ENCODE assay signal across 23 cellular contexts in genomic region chr14:99516156-99517045, GRCh38. TPM values are rescaled to one million over a fixed set of nuclear protein-coding genes. Genes with fewer than 3 reads are reported as not detected.
DNase-seq lines count a peak whose midpoint lies in the region; ATAC-seq, FAIRE-seq and TF ChIP-seq lines count a peak whose summit lies in the region.
"Had no signal": no experiment of that assay in that cellular context is flagged by ENCODE, and none has a peak within 500 bp of the region (broad histone marks: within the 10 kb centered on the region; RNA-seq: fewer than 3 reads in every experiment).

No MANE protein-coding gene starts in this region.

- WGBS in right cardiac atrium = 81% methylated on average over 24 of the region's 24 CpGs
- 79 to 80% methylated on average over 23 to 24 of the region's 24 CpGs for WGBS in aorta, 2 donors

- H3K4me1 ChIP-seq in right cardiac atrium (ENCODE audit: control insufficient read depth, insufficient read depth, low read length) (no peaks in the 10 kb centered on the region), astrocyte (ENCODE audit: insufficient read depth, low read length) (peaks cover 5% of the 10 kb centered on the region), aorta (ENCODE audit: control insufficient read depth in 1 of 2, insufficient read depth in 2 of 2, low read length in 2 of 2) (no peaks in the 10 kb centered on the region)
- H3K4me1 ChIP-seq: HAP-1 had no signal

- no peak overlapping the region for H3K4me3 ChIP-seq in right cardiac atrium (ENCODE audit: low read length)
- H3K4me3 ChIP-seq in astrocyte (ENCODE audit: insufficient read depth, low read depth, low read length) = no peak overlapping the region
- H3K4me3 ChIP-seq in aorta (ENCODE audit: low read length in 2 of 2) = no peak overlapping the region
- H3K4me3 ChIP-seq: HAP-1 had no signal

- ATAC-seq in right cardiac atrium = no peak
- no peak for ATAC-seq in Right ventricle myocardium superior (ENCODE audit: poor library complexity)
- no peak for ATAC-seq in memory B cell (ENCODE audit: low read depth)
- no peak for ATAC-seq in aorta (ENCODE audit: low FRiP score)
- ATAC-seq: stimulated activated naive CD8-positive, alpha-beta T cell treated with anti-CD3 and anti-CD28 coated beads, Interleukin-15, Interleukin-2, amounts not matched to agents 100 U/mL and 50 U/mL, for 24 hours had no signal

- H4K20me1 ChIP-seq in astrocyte (ENCODE audit: insufficient read depth, low read length) = peaks cover 19% of the 10 kb centered on the region

- intact Hi-C loops in right cardiac atrium (cut with DNase I) = loop anchor here in 1 of 4 donors (5.0 kb wide), 1 partner anchor 111 kb away; no protein-coding TSS in a partner anchor
- intact Hi-C loops in Right ventricle myocardium superior (cut with DNase I) = no loop called here
- intact Hi-C loops in aorta (cut with DNase I) = no loop called here

- H3K36me3 Mint-ChIP-seq in astrocyte (ENCODE audit: low read depth, unreplicated experiment) (peaks cover 2% of the 10 kb centered on the region), memory B cell (no peaks in the 10 kb centered on the region)

- H3K4me2 ChIP-seq in astrocyte (ENCODE audit: low read length) = no peak overlapping the region
- H3K4me2 ChIP-seq: KMS-11 had no signal

- H2AFZ ChIP-seq in astrocyte (ENCODE audit: low read depth, low read length) = no peak overlapping the region

- no peak for TF ChIP-seq CTCF in astrocyte (IDR thresholded peaks at IDR 0.05; ENCODE audit: insufficient read depth, low read depth, low read length)

- H3K79me2 ChIP-seq in astrocyte (ENCODE audit: insufficient read depth, low read length) = peaks cover 12% of the 10 kb centered on the region

- no peak for FAIRE-seq in astrocyte (lab: Jason Lieb, UNC)
- FAIRE-seq: colon, keratinocyte, urothelium cell line had no signal

- H3K4me3 Mint-ChIP-seq in astrocyte (ENCODE audit: unreplicated experiment) = no peak overlapping the region
- no peak overlapping the region for H3K4me3 Mint-ChIP-seq in memory B cell
- H3K4me3 Mint-ChIP-seq: mesothelial cell of epicardium had no signal

- H3K9me3 Mint-ChIP-seq in astrocyte (ENCODE audit: unreplicated experiment) (no peaks in the 10 kb centered on the region), memory B cell (no peaks in the 10 kb centered on the region)
- H3K9me3 Mint-ChIP-seq: mesothelial cell of epicardium had no signal

- no peaks in the 10 kb centered on the region for H3K27me3 ChIP-seq in right cardiac atrium (ENCODE audit: control insufficient read depth, insufficient read depth)
- H3K27me3 ChIP-seq in astrocyte (ENCODE audit: insufficient read depth, low read length) = no peaks in the 10 kb centered on the region
- H3K27me3 ChIP-seq in aorta (ENCODE audit: control insufficient read depth in 1 of 2, insufficient read depth in 2 of 2, low read length in 1 of 2) = no peaks in the 10 kb centered on the region

- no peak overlapping the region for H3K9ac ChIP-seq in astrocyte (ENCODE audit: low read length)
- H3K9ac ChIP-seq: KMS-11 had no signal

- H3K27ac Mint-ChIP-seq in astrocyte (ENCODE audit: unreplicated experiment) (peak overlapping the region; percentile 47), memory B cell (peak overlapping the region; percentile 45)
- H3K27ac Mint-ChIP-seq: mesothelial cell of epicardium had no signal

- peak; percentile 16 to 57 (median 45) for DNase-seq in right cardiac atrium
- DNase-seq in Right ventricle myocardium superior = no peak
- no peak for DNase-seq in astrocyte (ENCODE audit: low read depth)
- no peak for DNase-seq in memory B cell (ENCODE audit: low spot score in 2 of 2)
- DNase-seq in aorta = peak; percentile 48 to 72
- no peak for DNase-seq in stimulated activated CD8-positive, alpha-beta memory T cell treated with anti-CD3 and anti-CD28 coated beads, Interleukin-4, amount 100 ng/mL, for 48 hours
- no peak for DNase-seq in NCI-H2107 treated with DMSO at 0.1 percent for 48 hours (lab: John Stamatoyannopoulos, UW; ENCODE audit: unreplicated experiment)
- no peak for DNase-seq in NCI-H82 (lab: John Stamatoyannopoulos, UW)
- DNase-seq: activated CD4-positive, CD25-positive, alpha-beta regulatory T cell; COR-L47; EL; hippocampal formation; NCI-H1092 treated with DMSO at 0.1 percent for 48 hours; NCI-H2081; NCI-H510A treated with DMSO at 0.1 percent for 48 hours; SHP77 treated with DMSO at 0.1 percent for 48 hours; stimulated activated naive CD8-positive, alpha-beta T cell treated with anti-CD3 and anti-CD28 coated beads, Interleukin-15, Interleukin-2, amounts not matched to agents 100 U/mL and 50 U/mL, for 24 hours had no signal

- H3K9me3 ChIP-seq in right cardiac atrium (ENCODE audit: control insufficient read depth, low read length) (no peaks in the 10 kb centered on the region), astrocyte (ENCODE audit: insufficient read depth, low read depth, low read length) (no peaks in the 10 kb centered on the region), aorta (ENCODE audit: control insufficient read depth, low read length) (no peaks in the 10 kb centered on the region)
- H3K9me3 ChIP-seq: HAP-1 had no signal

- no peaks in the 10 kb centered on the region for H3K27me3 Mint-ChIP-seq in astrocyte (ENCODE audit: low read depth, unreplicated experiment)
- no peaks in the 10 kb centered on the region for H3K27me3 Mint-ChIP-seq in memory B cell

- H3K4me1 Mint-ChIP-seq in astrocyte (ENCODE audit: low read depth, unreplicated experiment) (no peaks in the 10 kb centered on the region), memory B cell (no peaks in the 10 kb centered on the region)

- H3K36me3 ChIP-seq in astrocyte (ENCODE audit: insufficient read depth, low read length) (no peaks in the 10 kb centered on the region), aorta (ENCODE audit: control insufficient read depth in 1 of 2, insufficient read depth in 2 of 2, low read length in 1 of 2) (no peaks in the 10 kb centered on the region)

- H3K27ac ChIP-seq in right cardiac atrium (ENCODE audit: low read length) (no peak overlapping the region), astrocyte (ENCODE audit: low read depth, low read length) (no peak overlapping the region), aorta (ENCODE audit: low read depth in 1 of 2, low read length in 2 of 2) (no peak overlapping the region)
- H3K27ac ChIP-seq: KMS-11 had no signal

RNA-seq across cellular contexts. Expression of gene CCNK, which starts 35.2 kb away (rescaled TPM):
- total RNA-seq in right cardiac atrium = 10 to 100 TPM; 30.0 to 36.5 (median 31.4) TPM
- 12.2 TPM for polyA plus RNA-seq in right cardiac atrium
- 31.9 TPM for total RNA-seq in Right ventricle myocardium superior
- total RNA-seq in astrocyte = 110 and 121 TPM in 2 replicates
- total RNA-seq in aorta = 10 to 100 TPM; 40.5 to 40.9 TPM
- 10 to 100 TPM; 11.2 to 12.5 TPM for polyA plus RNA-seq in aorta

RNA-seq across cellular contexts. Expression of gene SETD3, which starts 35.7 kb away (rescaled TPM):
- total RNA-seq in right cardiac atrium (100 to 1,000 TPM; 101 to 127 (median 113) TPM), Right ventricle myocardium superior (92.5 TPM), astrocyte (62.8 and 65.8 TPM in 2 replicates), aorta (10 to 100 TPM; 60.7 to 66.0 TPM)
- polyA plus RNA-seq in right cardiac atrium (65.4 TPM), aorta (10 to 100 TPM; 41.0 to 53.0 TPM)

Comparison
In these comparisons a context has a peak if more than half of its experiments do, and no peak if none do; other contexts are left out.
1. DNase-seq: peak in right cardiac atrium (3 of 3) and aorta (2 of 2); none in Right ventricle myocardium superior (single experiment), astrocyte (single experiment), memory B cell (0 of 2), stimulated activated CD8-positive, alpha-beta memory T cell treated with anti-CD3 and anti-CD28 coated beads, Interleukin-4, amount 100 ng/mL, for 48 hours (single experiment), NCI-H2107 treated with DMSO at 0.1 percent for 48 hours (single experiment) and NCI-H82 (single experiment).